In genomic region chr3:198079771-198080520, GRCh38 we compare ENCODE assay signal across 8 cellular contexts.
DNase-seq lines count a peak whose midpoint lies in the region; ATAC-seq and TF ChIP-seq lines count a peak whose summit lies in the region.

No MANE protein-coding gene starts in this region.

- no peaks in the 10 kb centered on the region for H3K4me1 ChIP-seq in upper lobe of right lung

- no peaks in the 10 kb centered on the region for H3K9me3 ChIP-seq in upper lobe of right lung

- no peaks in the 10 kb centered on the region for H3K36me3 ChIP-seq in upper lobe of right lung

- TF ChIP-seq CTCF in fibroblast of the aortic adventitia (IDR thresholded peaks at IDR 0.05; ENCODE audit: insufficient read depth, low read length) (peak; percentile 0), omental fat pad (IDR thresholded peaks at IDR 0.05) (no peak), upper lobe of right lung (IDR thresholded peaks at IDR 0.05) (no peak)

- no peak overlapping the region for H3K27ac ChIP-seq in upper lobe of right lung

- H3K4me3 ChIP-seq in fibroblast of the aortic adventitia (ENCODE audit: low read depth, low read length), result peak overlapping the region; percentile 50
- H3K4me3 ChIP-seq in upper lobe of right lung, result peak overlapping the region; percentile 31

- H3K27me3 ChIP-seq in upper lobe of right lung, result peaks cover 77% of the 10 kb centered on the region

- DNase-seq in NCI-H748 (lab: John Stamatoyannopoulos, UW; ENCODE audit: unreplicated experiment), result peak; percentile 11
- no peak for DNase-seq in NCI-H748 treated with DMSO at 0.1 percent for 48 hours (lab: John Stamatoyannopoulos, UW)
- DNase-seq in Kasumi-1 (lab: John Stamatoyannopoulos, UW), result peak; percentile 40 to 56
- DNase-seq in activated T-cell treated with anti-CD3 and anti-CD28 coated beads for 24 hours (ENCODE audit: low read depth), result peak; percentile 34
- DNase-seq in fibroblast of the aortic adventitia (ENCODE audit: low read depth), result no peak
- DNase-seq in omental fat pad (ENCODE audit: low spot score), result no peak
- DNase-seq in upper lobe of right lung, result no peak

- ATAC-seq in omental fat pad (ENCODE audit: low FRiP score) (peak; percentile 44), upper lobe of right lung (peak; percentile 55), GM21717 (IDR thresholded peaks at IDR 0.05; ENCODE audit: unreplicated experiment) (no peak)

- intact Hi-C loops in upper lobe of right lung (cut with DNase I), result no loop called here

Comparison
In these comparisons a context has a peak if more than half of its experiments do, and no peak if none do; other contexts are left out.
1. DNase-seq: peak in NCI-H748 (single experiment), Kasumi-1 (2 of 2) and activated T-cell treated with anti-CD3 and anti-CD28 coated beads for 24 hours (single experiment); none in NCI-H748 treated with DMSO at 0.1 percent for 48 hours (single experiment), fibroblast of the aortic adventitia (single experiment), omental fat pad (single experiment) and upper lobe of right lung (single experiment).